ENCODE assay signal across 1 cellular context in the genomic region with DNA sequence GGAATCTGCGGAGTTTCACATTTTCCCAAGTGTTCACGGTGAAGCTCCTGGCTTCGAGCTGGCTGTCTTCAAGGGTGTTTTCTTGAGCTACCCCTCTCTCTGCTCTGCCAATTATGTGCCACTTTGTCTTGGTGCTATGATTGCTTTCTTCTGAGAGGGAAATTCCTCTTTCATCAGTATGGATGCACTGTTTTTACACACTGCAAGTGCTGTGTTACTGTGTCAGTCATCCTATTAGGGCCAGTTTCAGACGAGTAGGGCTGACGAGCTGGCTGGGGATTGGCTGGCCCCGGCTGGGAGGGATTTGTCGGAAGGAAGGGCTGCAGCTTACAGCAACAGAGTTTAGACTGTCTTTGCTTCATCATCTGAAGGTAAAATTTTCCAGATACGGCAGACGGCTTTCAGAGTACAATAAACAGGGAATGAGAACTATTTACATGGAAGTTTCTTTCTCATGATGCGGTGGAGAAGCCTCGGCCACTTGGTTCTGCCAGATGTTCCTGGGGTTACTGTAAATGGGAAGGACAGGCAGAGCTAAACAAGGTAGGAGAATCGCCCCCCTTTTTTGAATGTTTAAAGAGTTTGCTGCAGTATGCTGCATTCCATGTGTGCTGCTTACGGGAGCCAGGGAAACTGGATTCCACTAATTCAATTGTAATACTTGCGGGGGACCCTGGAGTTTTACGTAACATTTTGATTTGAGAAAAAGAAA.
TF ChIP-seq lines count a peak whose summit lies in the region.

A gene with protein sequence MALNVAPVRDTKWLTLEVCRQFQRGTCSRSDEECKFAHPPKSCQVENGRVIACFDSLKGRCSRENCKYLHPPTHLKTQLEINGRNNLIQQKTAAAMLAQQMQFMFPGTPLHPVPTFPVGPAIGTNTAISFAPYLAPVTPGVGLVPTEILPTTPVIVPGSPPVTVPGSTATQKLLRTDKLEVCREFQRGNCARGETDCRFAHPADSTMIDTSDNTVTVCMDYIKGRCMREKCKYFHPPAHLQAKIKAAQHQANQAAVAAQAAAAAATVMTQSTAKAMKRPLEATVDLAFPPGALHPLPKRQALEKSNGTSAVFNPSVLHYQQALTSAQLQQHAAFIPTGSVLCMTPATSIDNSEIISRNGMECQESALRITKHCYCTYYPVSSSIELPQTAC (plus strand): TSS at position 345 of the 712 bp plus-strand sequence. CDS start 53,903 bp downstream, outside the sequence.

TF ChIP-seq in K562, 482 proteins besides CTCF, POLR2A, EP300 and RAD21 (continued from another document):
- TF ChIP-seq, protein P1, sequence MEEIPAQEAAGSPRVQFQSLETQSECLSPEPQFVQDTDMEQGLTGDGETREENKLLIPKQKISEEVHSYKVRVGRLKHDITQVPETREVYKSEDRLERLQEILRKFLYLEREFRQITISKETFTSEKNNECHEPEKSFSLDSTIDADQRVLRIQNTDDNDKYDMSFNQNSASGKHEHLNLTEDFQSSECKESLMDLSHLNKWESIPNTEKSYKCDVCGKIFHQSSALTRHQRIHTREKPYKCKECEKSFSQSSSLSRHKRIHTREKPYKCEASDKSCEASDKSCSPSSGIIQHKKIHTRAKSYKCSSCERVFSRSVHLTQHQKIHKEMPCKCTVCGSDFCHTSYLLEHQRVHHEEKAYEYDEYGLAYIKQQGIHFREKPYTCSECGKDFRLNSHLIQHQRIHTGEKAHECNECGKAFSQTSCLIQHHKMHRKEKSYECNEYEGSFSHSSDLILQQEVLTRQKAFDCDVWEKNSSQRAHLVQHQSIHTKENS (CRISPR knock-in tag; IDR thresholded peaks at IDR 0.05), result no peak
- TF ChIP-seq MTA2 (IDR thresholded peaks at IDR 0.05; ENCODE audit: low read depth), result no peak
- TF ChIP-seq ATF7 (IDR thresholded peaks at IDR 0.05), result peak; percentile 32; the same call in 1 of the 2 replicates
- TF ChIP-seq TAF9B (IDR thresholded peaks at IDR 0.05; ENCODE audit: partially characterized antibody), result peak; percentile 61
- no peak for TF ChIP-seq HDAC3 (IDR thresholded peaks at IDR 0.05; ENCODE audit: borderline replicate concordance, partially characterized antibody)
- peak; percentile 91 for TF ChIP-seq TBP (optimal IDR thresholded peaks at IDR 0.05; ENCODE audit: low read depth, low read length)
- TF ChIP-seq, protein P2, sequence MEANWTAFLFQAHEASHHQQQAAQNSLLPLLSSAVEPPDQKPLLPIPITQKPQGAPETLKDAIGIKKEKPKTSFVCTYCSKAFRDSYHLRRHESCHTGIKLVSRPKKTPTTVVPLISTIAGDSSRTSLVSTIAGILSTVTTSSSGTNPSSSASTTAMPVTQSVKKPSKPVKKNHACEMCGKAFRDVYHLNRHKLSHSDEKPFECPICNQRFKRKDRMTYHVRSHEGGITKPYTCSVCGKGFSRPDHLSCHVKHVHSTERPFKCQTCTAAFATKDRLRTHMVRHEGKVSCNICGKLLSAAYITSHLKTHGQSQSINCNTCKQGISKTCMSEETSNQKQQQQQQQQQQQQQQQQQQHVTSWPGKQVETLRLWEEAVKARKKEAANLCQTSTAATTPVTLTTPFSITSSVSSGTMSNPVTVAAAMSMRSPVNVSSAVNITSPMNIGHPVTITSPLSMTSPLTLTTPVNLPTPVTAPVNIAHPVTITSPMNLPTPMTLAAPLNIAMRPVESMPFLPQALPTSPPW (CRISPR knock-in tag; IDR thresholded peaks at IDR 0.05), result peak; percentile 64
- TF ChIP-seq CREB1 (IDR thresholded peaks at IDR 0.05), result peak; percentile 40; the same call in 1 of the 2 replicates
- peak; percentile 40; the same call in 1 of the 2 replicates for TF ChIP-seq CREB1 (CRISPR knock-in tag; IDR thresholded peaks at IDR 0.05)
- TF ChIP-seq GTF2F1 (IDR thresholded peaks at IDR 0.05; ENCODE audit: low read depth, low read length), result peak; percentile 72; the same call in 1 of the 2 replicates
- no peak for TF ChIP-seq SMAD3 (CRISPR knock-in tag; conservative IDR thresholded peaks at IDR 0.05)
- no peak for TF ChIP-seq STAT5A (IDR thresholded peaks at IDR 0.05; ENCODE audit: borderline replicate concordance, low read length)
- peak; percentile 65 to 91 for TF ChIP-seq AFF1 (IDR thresholded peaks at IDR 0.05; ENCODE audit: low read depth in 1 of 2, partially characterized antibody in 2 of 2)
- TF ChIP-seq ZFP30 (CRISPR knock-in tag; IDR thresholded peaks at IDR 0.05; ENCODE audit: borderline replicate concordance), result no peak
- TF ChIP-seq UBTF (IDR thresholded peaks at IDR 0.05; ENCODE audit: borderline replicate concordance in 1 of 2, low read depth in 2 of 2, low read length in 2 of 2), result no peak
- TF ChIP-seq EWSR1 (IDR thresholded peaks at IDR 0.05; ENCODE audit: borderline replicate concordance, low read depth, partially characterized antibody), result no peak
- peak; percentile 46 for TF ChIP-seq MEIS2 (IDR thresholded peaks at IDR 0.05; ENCODE audit: partially characterized antibody)
- TF ChIP-seq, protein P3, sequence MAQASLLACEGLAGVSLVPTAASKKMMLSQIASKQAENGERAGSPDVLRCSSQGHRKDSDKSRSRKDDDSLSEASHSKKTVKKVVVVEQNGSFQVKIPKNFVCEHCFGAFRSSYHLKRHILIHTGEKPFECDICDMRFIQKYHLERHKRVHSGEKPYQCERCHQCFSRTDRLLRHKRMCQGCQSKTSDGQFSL (CRISPR knock-in tag; IDR thresholded peaks at IDR 0.05), result no peak
- TF ChIP-seq, protein P3 (tag; IDR thresholded peaks at IDR 0.05), result no peak
- no peak for TF ChIP-seq FOXK1 (CRISPR knock-in tag; IDR thresholded peaks at IDR 0.05; ENCODE audit: borderline replicate concordance)
- no peak for TF ChIP-seq KLF6 (CRISPR knock-in tag; IDR thresholded peaks at IDR 0.05; ENCODE audit: borderline replicate concordance)
- no peak for TF ChIP-seq ZNF175 (CRISPR knock-in tag; IDR thresholded peaks at IDR 0.05; ENCODE audit: low read depth)
- no peak for TF ChIP-seq ZNF77 (CRISPR knock-in tag; IDR thresholded peaks at IDR 0.05)
- TF ChIP-seq, protein P4, sequence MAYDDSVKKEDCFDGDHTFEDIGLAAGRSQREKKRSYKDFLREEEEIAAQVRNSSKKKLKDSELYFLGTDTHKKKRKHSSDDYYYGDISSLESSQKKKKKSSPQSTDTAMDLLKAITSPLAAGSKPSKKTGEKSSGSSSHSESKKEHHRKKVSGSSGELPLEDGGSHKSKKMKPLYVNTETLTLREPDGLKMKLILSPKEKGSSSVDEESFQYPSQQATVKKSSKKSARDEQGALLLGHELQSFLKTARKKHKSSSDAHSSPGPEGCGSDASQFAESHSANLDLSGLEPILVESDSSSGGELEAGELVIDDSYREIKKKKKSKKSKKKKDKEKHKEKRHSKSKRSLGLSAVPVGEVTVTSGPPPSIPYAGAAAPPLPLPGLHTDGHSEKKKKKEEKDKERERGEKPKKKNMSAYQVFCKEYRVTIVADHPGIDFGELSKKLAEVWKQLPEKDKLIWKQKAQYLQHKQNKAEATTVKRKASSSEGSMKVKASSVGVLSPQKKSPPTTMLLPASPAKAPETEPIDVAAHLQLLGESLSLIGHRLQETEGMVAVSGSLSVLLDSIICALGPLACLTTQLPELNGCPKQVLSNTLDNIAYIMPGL (CRISPR knock-in tag; IDR thresholded peaks at IDR 0.05), result no peak
- no peak for TF ChIP-seq TARDBP (IDR thresholded peaks at IDR 0.05)
- no peak for TF ChIP-seq TEAD1 (CRISPR knock-in tag; IDR thresholded peaks at IDR 0.05)
- no peak for TF ChIP-seq XRCC5 (IDR thresholded peaks at IDR 0.05; ENCODE audit: low read depth, low read length)
- TF ChIP-seq E2F3 (CRISPR knock-in tag; IDR thresholded peaks at IDR 0.05), result no peak
- peak; percentile 76 for TF ChIP-seq CREM (IDR thresholded peaks at IDR 0.05; ENCODE audit: low read depth)
- TF ChIP-seq DACH1 (IDR thresholded peaks at IDR 0.05; ENCODE audit: partially characterized antibody), result no peak
- TF ChIP-seq ATF1 (CRISPR knock-in tag; IDR thresholded peaks at IDR 0.05), result no peak
- TF ChIP-seq ATF1 (tag; IDR thresholded peaks at IDR 0.05), result peak; percentile 77
- peak; percentile 14 for TF ChIP-seq GTF2B (IDR thresholded peaks at IDR 0.05; ENCODE audit: extremely low read depth, insufficient read length)
- TF ChIP-seq, protein P5, sequence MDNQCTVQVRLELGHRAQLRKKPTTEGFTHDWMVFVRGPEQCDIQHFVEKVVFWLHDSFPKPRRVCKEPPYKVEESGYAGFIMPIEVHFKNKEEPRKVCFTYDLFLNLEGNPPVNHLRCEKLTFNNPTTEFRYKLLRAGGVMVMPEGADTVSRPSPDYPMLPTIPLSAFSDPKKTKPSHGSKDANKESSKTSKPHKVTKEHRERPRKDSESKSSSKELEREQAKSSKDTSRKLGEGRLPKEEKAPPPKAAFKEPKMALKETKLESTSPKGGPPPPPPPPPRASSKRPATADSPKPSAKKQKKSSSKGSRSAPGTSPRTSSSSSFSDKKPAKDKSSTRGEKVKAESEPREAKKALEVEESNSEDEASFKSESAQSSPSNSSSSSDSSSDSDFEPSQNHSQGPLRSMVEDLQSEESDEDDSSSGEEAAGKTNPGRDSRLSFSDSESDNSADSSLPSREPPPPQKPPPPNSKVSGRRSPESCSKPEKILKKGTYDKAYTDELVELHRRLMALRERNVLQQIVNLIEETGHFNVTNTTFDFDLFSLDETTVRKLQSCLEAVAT (IDR thresholded peaks at IDR 0.05), result peak; percentile 76; a peak in 3 of 4 replicates
- no peak for TF ChIP-seq ZNF197 (CRISPR knock-in tag; IDR thresholded peaks at IDR 0.05; ENCODE audit: low read depth)
- no peak for TF ChIP-seq CHCHD3 (CRISPR knock-in tag; IDR thresholded peaks at IDR 0.05)
- TF ChIP-seq ZNF133 (CRISPR knock-in tag; IDR thresholded peaks at IDR 0.05), result no peak
- TF ChIP-seq ZNF174 (CRISPR knock-in tag; IDR thresholded peaks at IDR 0.05), result no peak
- 0 out of 2 replicates have a peak, but pooled peaks have one; percentile 29 for TF ChIP-seq MBD2 (IDR thresholded peaks at IDR 0.05; ENCODE audit: borderline replicate concordance, low read depth)
- TF ChIP-seq SUPT5H (IDR thresholded peaks at IDR 0.05), result peak; percentile 73
- TF ChIP-seq CTBP1 (IDR thresholded peaks at IDR 0.05; ENCODE audit: borderline replicate concordance), result no peak
